Comparison of ENCODE assay signal across 15 cellular contexts in the genomic region with DNA sequence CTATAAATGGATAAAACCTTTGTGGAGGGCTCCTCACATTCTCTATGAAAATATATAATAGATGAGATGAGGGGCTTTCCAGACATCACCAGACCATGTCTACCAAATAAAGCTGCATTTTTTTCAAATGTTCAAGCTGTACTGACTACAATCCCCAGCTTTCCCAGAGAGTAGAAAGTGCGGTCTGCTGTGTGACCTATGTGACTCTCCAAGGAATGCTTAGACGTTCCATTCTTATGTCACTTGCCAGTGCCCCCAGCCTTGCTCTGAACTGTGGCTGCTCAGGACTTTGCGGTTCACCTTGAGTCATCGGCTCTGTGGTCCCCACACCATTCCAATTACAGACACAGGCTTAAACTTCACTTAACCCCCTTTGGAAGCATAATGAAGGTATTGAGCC. TPM values are rescaled to one million over a fixed set of nuclear protein-coding genes. Genes with fewer than 3 reads are reported as not detected.
A peak's percentile ranks its signal among the peaks of the same experiment; 100 is the strongest.
DNase-seq lines count a peak whose midpoint lies in the region; ATAC-seq and TF ChIP-seq lines count a peak whose summit lies in the region.
"Had no signal": no experiment of that assay in that cellular context is flagged by ENCODE, and none has a peak within 500 bp of the region (broad histone marks: within the 10 kb centered on the region; RNA-seq: fewer than 3 reads in every experiment).

No MANE protein-coding gene starts in this region.

- peak overlapping the region; percentile 41 for H3K27ac ChIP-seq in brain microvascular endothelial cell
- no peak overlapping the region for H3K27ac ChIP-seq in effector memory CD4-positive, alpha-beta T cell (ENCODE audit: insufficient read depth, low read length, poor library complexity, severe bottlenecking)
- H3K27ac ChIP-seq: adrenal gland had no signal

- no peak overlapping the region for H3K4me3 ChIP-seq in brain microvascular endothelial cell (ENCODE audit: low read depth, low read length)
- no peak overlapping the region for H3K4me3 ChIP-seq in effector memory CD4-positive, alpha-beta T cell (ENCODE audit: insufficient read depth, low read depth, low read length, poor library complexity, severe bottlenecking)
- H3K4me3 ChIP-seq: adrenal gland, smooth muscle cell had no signal

- H3K4me1 ChIP-seq in effector memory CD4-positive, alpha-beta T cell (ENCODE audit: control insufficient read depth, insufficient read depth, low read length, poor library complexity, severe bottlenecking): no peaks in the 10 kb centered on the region
- H3K4me1 ChIP-seq: adrenal gland had no signal

- TF ChIP-seq CTCF in brain microvascular endothelial cell (IDR thresholded peaks at IDR 0.05; ENCODE audit: low read depth, low read length, missing control alignments): no peak

- H3K9me3 ChIP-seq in effector memory CD4-positive, alpha-beta T cell (ENCODE audit: control insufficient read depth, low read length): no peaks in the 10 kb centered on the region
- H3K9me3 ChIP-seq: adrenal gland had no signal

- in situ Hi-C loops in brain microvascular endothelial cell (cut with HindIII; ENCODE audit: low pct_ligation_motif_present, low sequenced_read_pairs): no loop called here

- ATAC-seq in GM21619 (IDR thresholded peaks at IDR 0.05; ENCODE audit: unreplicated experiment): no peak

- no peaks in the 10 kb centered on the region for H3K27me3 ChIP-seq in brain microvascular endothelial cell (replicated peaks)
- H3K27me3 ChIP-seq in effector memory CD4-positive, alpha-beta T cell (replicated peaks; ENCODE audit: control insufficient read depth, insufficient read depth, low read length, poor library complexity, severe bottlenecking): no peaks in the 10 kb centered on the region
- H3K27me3 ChIP-seq: adrenal gland had no signal

- DNase-seq in NOMO-1 treated with DMSO at 0.1 percent for 48 hours (lab: John Stamatoyannopoulos, UW; ENCODE audit: unreplicated experiment) (peak; percentile 18), NOMO-1 treated with dmso at 0.1 percent for 144 hours (lab: John Stamatoyannopoulos, UW; ENCODE audit: unreplicated experiment) (no peak), LHCN-M2 (ENCODE audit: low read depth) (peak; percentile 67), brain microvascular endothelial cell (peak; percentile 92), renal cortical epithelial cell (ENCODE audit: low read depth) (peak; percentile 75)
- no peak for DNase-seq in effector memory CD4-positive, alpha-beta T cell
- DNase-seq in effector CD4-positive, alpha-beta T cell: no peak
- DNase-seq: 8988T, adrenal gland, GOT3, KG1, SIG-M5 had no signal

- H3K36me3 ChIP-seq in brain microvascular endothelial cell (replicated peaks): no peaks in the 10 kb centered on the region
- no peaks in the 10 kb centered on the region for H3K36me3 ChIP-seq in effector memory CD4-positive, alpha-beta T cell (ENCODE audit: control insufficient read depth, insufficient read depth, low read length)
- H3K36me3 ChIP-seq: adrenal gland had no signal

RNA-seq across cellular contexts. Expression of gene SCNN1B, which starts 47.8 kb away (rescaled TPM):
- not detected in 2 replicates for total RNA-seq in LHCN-M2 (2014; rRNA removed)
- polyA plus RNA-seq in LHCN-M2 (2012): not detected
- not detected in 2 replicates for total RNA-seq in renal cortical epithelial cell
- total RNA-seq: endothelial cell of umbilical vein, smooth muscle cell had no signal
- polyA plus RNA-seq: endothelial cell of umbilical vein, smooth muscle cell had no signal

Comparison
In these comparisons a context has a peak if more than half of its experiments do, and no peak if none do; other contexts are left out.
1. DNase-seq: peak in NOMO-1 treated with DMSO at 0.1 percent for 48 hours (single experiment), LHCN-M2 (single experiment), brain microvascular endothelial cell (single experiment) and renal cortical epithelial cell (single experiment); none in NOMO-1 treated with dmso at 0.1 percent for 144 hours (single experiment), effector memory CD4-positive, alpha-beta T cell (0 of 3) and effector CD4-positive, alpha-beta T cell (single experiment).